In genomic region chr16:27315333-27316037, GRCh38 we compare ENCODE assay signal across 8 cellular contexts. TPM values are rescaled to one million over a fixed set of nuclear protein-coding genes. Genes with fewer than 3 reads are reported as not detected.
A peak's percentile ranks its signal among the peaks of the same experiment; 100 is the strongest.
DNase-seq lines count a peak whose midpoint lies in the region; ATAC-seq and TF ChIP-seq lines count a peak whose summit lies in the region.

No MANE protein-coding gene starts in this region.

- TF ChIP-seq CTCF in astrocyte of the spinal cord (IDR thresholded peaks at IDR 0.05; ENCODE audit: low read depth, low read length): peak; percentile 13
- TF ChIP-seq CTCF in kidney epithelial cell (IDR thresholded peaks at IDR 0.05; ENCODE audit: insufficient read depth, low read length, poor library complexity, severe bottlenecking): peak; percentile 6

- in situ Hi-C loops in astrocyte of the spinal cord (cut with HindIII; ENCODE audit: low sequenced_read_pairs): no loop called here

- DNase-seq in SJCRH30 (no peak), astrocyte of the spinal cord (ENCODE audit: low read depth, low spot score) (peak; percentile 34), kidney epithelial cell (ENCODE audit: low read depth) (no peak), cerebellar cortex (ENCODE audit: low spot score) (no peak)
- DNase-seq in stimulated activated CD4-positive, alpha-beta T cell treated with anti-CD3 and anti-CD28 coated beads, Interleukin-4, amount 100 ng/mL, for 4 hours: peak; percentile 37 to 48

- H3K4me3 ChIP-seq in GM08714 (ENCODE audit: low read length) (peak overlapping the region; percentile 73; the same call in 1 of the 2 replicates), SJCRH30 (peak overlapping the region; percentile 84), astrocyte of the spinal cord (ENCODE audit: low read depth, low read length) (peak overlapping the region; percentile 68), kidney epithelial cell (ENCODE audit: low read depth, low read length) (no peak overlapping the region)

- H3K27ac ChIP-seq in SJCRH30: no peak overlapping the region; the same call in 1 of the 2 replicates

- H3K36me3 ChIP-seq in SJCRH30 (peaks cover 9% of the 10 kb centered on the region), kidney epithelial cell (ENCODE audit: control insufficient read depth, insufficient read depth, low read length) (no peaks in the 10 kb centered on the region)

- H3K4me1 ChIP-seq in SJCRH30: peaks cover 32% of the 10 kb centered on the region

- no peak for ATAC-seq in GM21423 (IDR thresholded peaks at IDR 0.05; ENCODE audit: unreplicated experiment)
- no peak for ATAC-seq in GM21576 (IDR thresholded peaks at IDR 0.05; ENCODE audit: unreplicated experiment)

- no peaks in the 10 kb centered on the region for H3K9me3 ChIP-seq in SJCRH30 (replicated peaks)

- H3K27me3 ChIP-seq in SJCRH30 (no peaks in the 10 kb centered on the region), kidney epithelial cell (ENCODE audit: control insufficient read depth, insufficient read depth, low read length) (no peaks in the 10 kb centered on the region)

RNA-seq across cellular contexts. Expression of gene IL4R, which starts 1.7 kb away (rescaled TPM):
- total RNA-seq in SJCRH30 (2014; rRNA removed; shearing (Covaris generic)): 71.0 and 75.1 TPM in 2 replicates
- total RNA-seq in kidney epithelial cell: 52.1 and 58.8 TPM in 2 replicates

RNA-seq across cellular contexts. Expression of gene NSMCE1, which starts 46.9 kb away (rescaled TPM):
- total RNA-seq in SJCRH30 (2014; rRNA removed; shearing (Covaris generic)): 38.3 and 39.5 TPM in 2 replicates
- total RNA-seq in kidney epithelial cell: 88.9 and 94.8 TPM in 2 replicates

Comparison
In these comparisons a context has a peak if more than half of its experiments do, and no peak if none do; other contexts are left out.
1. DNase-seq: peak in astrocyte of the spinal cord (single experiment) and stimulated activated CD4-positive, alpha-beta T cell treated with anti-CD3 and anti-CD28 coated beads, Interleukin-4, amount 100 ng/mL, for 4 hours (2 of 2); none in SJCRH30 (0 of 2), kidney epithelial cell (single experiment) and cerebellar cortex (single experiment).